Comparison of ENCODE assay signal across 22 cellular contexts in genomic region chr14:105107351-105107750, GRCh38. TPM values are rescaled to one million over a fixed set of nuclear protein-coding genes. Genes with fewer than 3 reads are reported as not detected.
"Had no signal": no experiment of that assay in that cellular context is flagged by ENCODE, and none has a peak within 500 bp of the region (broad histone marks: within the 10 kb centered on the region; RNA-seq: fewer than 3 reads in every experiment).

No MANE protein-coding gene starts in this region.

- H3K27ac Mint-ChIP-seq: memory B cell; mesothelial cell of epicardium; naive B cell; natural killer cell treated with Interleukin-12 subunit alpha and Interleukin-12 subunit beta and Interleukin-15 and Interleukin-18, amount 100 ng/mL, for 72 hours; stimulated activated effector memory CD8-positive, alpha-beta T cell treated with anti-CD3 and anti-CD28 coated beads, Interleukin-12 subunit alpha, Interleukin-12 subunit beta, amount 100 ng/mL, for 72 hours had no signal

- FAIRE-seq: kidney had no signal

- H3K36me3 Mint-ChIP-seq: memory B cell; natural killer cell treated with Interleukin-12 subunit alpha and Interleukin-12 subunit beta and Interleukin-15 and Interleukin-18, amount 100 ng/mL, for 72 hours; stimulated activated effector memory CD8-positive, alpha-beta T cell treated with anti-CD3 and anti-CD28 coated beads, Interleukin-12 subunit alpha, Interleukin-12 subunit beta, amount 100 ng/mL, for 72 hours had no signal

- H3K9me3 Mint-ChIP-seq: natural killer cell treated with Interleukin-12 subunit alpha and Interleukin-12 subunit beta and Interleukin-15 and Interleukin-18, amount 100 ng/mL, for 72 hours; neural crest cell; stimulated activated effector memory CD8-positive, alpha-beta T cell treated with anti-CD3 and anti-CD28 coated beads, Interleukin-12 subunit alpha, Interleukin-12 subunit beta, amount 100 ng/mL, for 72 hours had no signal

- ATAC-seq: esophagus mucosa; foreskin keratinocyte; gastroesophageal sphincter; heart left ventricle; left lobe of liver; mucosa of descending colon; natural killer cell treated with Interleukin-12 subunit alpha and Interleukin-12 subunit beta and Interleukin-15 and Interleukin-18, amount 100 ng/mL, for 72 hours; stimulated activated effector memory CD8-positive, alpha-beta T cell treated with anti-CD3 and anti-CD28 coated beads, Interleukin-12 subunit alpha, Interleukin-12 subunit beta, amount 100 ng/mL, for 72 hours had no signal

- H3K4me3 Mint-ChIP-seq: memory B cell; mesothelial cell of epicardium; naive B cell; natural killer cell treated with Interleukin-12 subunit alpha and Interleukin-12 subunit beta and Interleukin-15 and Interleukin-18, amount 100 ng/mL, for 72 hours; neural crest cell; stimulated activated effector memory CD8-positive, alpha-beta T cell treated with anti-CD3 and anti-CD28 coated beads, Interleukin-12 subunit alpha, Interleukin-12 subunit beta, amount 100 ng/mL, for 72 hours had no signal

- H3K4me1 Mint-ChIP-seq: mesothelial cell of epicardium; naive B cell; neural crest cell; stimulated activated effector memory CD8-positive, alpha-beta T cell treated with anti-CD3 and anti-CD28 coated beads, Interleukin-12 subunit alpha, Interleukin-12 subunit beta, amount 100 ng/mL, for 72 hours had no signal

- DNase-seq: cortex of kidney; effector CD4-positive, alpha-beta T cell; foreskin keratinocyte; kidney; mucosa of descending colon; naive B cell; stimulated activated CD4-positive, alpha-beta T cell treated with anti-CD3 and anti-CD28 coated beads, Interleukin-2, amount 100 ng/mL, for 24 hours; stimulated activated CD4-positive, alpha-beta T cell treated with anti-CD3 and anti-CD28 coated beads, Interleukin-4, amount 100 ng/mL, for 24 hours; stimulated activated naive CD4-positive, alpha-beta T cell treated with Interleukin-2 at 50 U/mL for 16 hours; stomach; testis; upper lobe of left lung; uterus had no signal

RNA-seq across cellular contexts. Expression of gene GPR132, which starts 42.1 kb away (rescaled TPM):
- total RNA-seq: foreskin keratinocyte, neural crest cell had no signal
